22 cellular contexts compared by ENCODE assay signal in genomic region chr20:34190262-34190661, GRCh38. TPM values are rescaled to one million over a fixed set of nuclear protein-coding genes. Genes with fewer than 3 reads are reported as not detected.
"Had no signal": no experiment of that assay in that cellular context is flagged by ENCODE, and none has a peak within 500 bp of the region (broad histone marks: within the 10 kb centered on the region; RNA-seq: fewer than 3 reads in every experiment).

No MANE protein-coding gene starts in this region.

- H3K4me1 Mint-ChIP-seq: stimulated activated memory B cell treated with anti-CD40 and anti-IgM and Interleukin-4, amounts not matched to agents 10 μg/mL and 1 μg/mL and 100 μg/mL, for 72 hours had no signal

- H3K27ac Mint-ChIP-seq: activated naive CD4-positive, alpha-beta T cell treated with anti-CD3 and anti-CD28 coated beads, Interleukin-2, amount 10 ng/mL, durations not matched to agents 7 days and 5 days; dendritic cell treated with granulocyte-macrophage colony-stimulating factor and Interleukin-4, amounts not matched to agents 40 ng/mL and 50 ng/mL, for 4 days; endodermal cell; naive B cell; stimulated activated memory B cell treated with anti-CD40 and anti-IgM and Interleukin-4, amounts not matched to agents 10 μg/mL and 1 μg/mL and 100 μg/mL, for 72 hours; T-cell had no signal

- H3K4me1 ChIP-seq: breast epithelium, left lung, lower lobe of right lung, pancreas had no signal

- H3K36me3 ChIP-seq: breast epithelium, esophagus muscularis mucosa, left lung, lower lobe of right lung, pancreas, sigmoid colon, stomach, thyroid gland had no signal

- H3K27me3 ChIP-seq: breast epithelium, left lung, pancreas, stomach, thyroid gland had no signal

- H3K9me3 ChIP-seq: breast epithelium, esophagus muscularis mucosa, left lung, lower lobe of right lung, pancreas, psoas muscle, sigmoid colon, stomach, thyroid gland had no signal

- H3K27ac ChIP-seq: breast epithelium, esophagus muscularis mucosa, left lung, lower lobe of right lung, pancreas, psoas muscle, sigmoid colon, stomach, thyroid gland had no signal

- H3K9me3 Mint-ChIP-seq: activated naive CD4-positive, alpha-beta T cell treated with anti-CD3 and anti-CD28 coated beads, Interleukin-2, amount 10 ng/mL, durations not matched to agents 7 days and 5 days; dendritic cell treated with granulocyte-macrophage colony-stimulating factor and Interleukin-4, amounts not matched to agents 40 ng/mL and 50 ng/mL, for 4 days; endodermal cell; naive B cell; stimulated activated memory B cell treated with anti-CD40 and anti-IgM and Interleukin-4, amounts not matched to agents 10 μg/mL and 1 μg/mL and 100 μg/mL, for 72 hours; T-cell had no signal

- H3K36me3 Mint-ChIP-seq: activated naive CD4-positive, alpha-beta T cell treated with anti-CD3 and anti-CD28 coated beads, Interleukin-2, amount 10 ng/mL, durations not matched to agents 7 days and 5 days; naive B cell; stimulated activated memory B cell treated with anti-CD40 and anti-IgM and Interleukin-4, amounts not matched to agents 10 μg/mL and 1 μg/mL and 100 μg/mL, for 72 hours; T-cell had no signal

- H3K4me3 Mint-ChIP-seq: activated naive CD4-positive, alpha-beta T cell treated with anti-CD3 and anti-CD28 coated beads, Interleukin-2, amount 10 ng/mL, durations not matched to agents 7 days and 5 days; dendritic cell treated with granulocyte-macrophage colony-stimulating factor and Interleukin-4, amounts not matched to agents 40 ng/mL and 50 ng/mL, for 4 days; endodermal cell; naive B cell; stimulated activated memory B cell treated with anti-CD40 and anti-IgM and Interleukin-4, amounts not matched to agents 10 μg/mL and 1 μg/mL and 100 μg/mL, for 72 hours; T-cell had no signal

- DNase-seq: activated CD4-positive, CD25-positive, alpha-beta regulatory T cell; activated gamma-delta T cell; central memory CD4-positive, alpha-beta T cell had no signal

- H3K4me3 ChIP-seq: breast epithelium, esophagus muscularis mucosa, left lung, lower lobe of right lung, pancreas, psoas muscle, sigmoid colon, stomach, thyroid gland had no signal

RNA-seq across cellular contexts. Expression of gene ASIP, which starts 51.0 kb away (rescaled TPM):
- total RNA-seq: endodermal cell; esophagus muscularis mucosa; frontal cortex; lower lobe of right lung; pancreas; psoas muscle; stomach; T-cell; T-helper 2 cell treated with Interferon-gamma antibody and Interleukin-4, amounts not matched to agents 100 ng/mL and 5 ng/mL, for 36 hours; thyroid gland; urinary bladder had no signal
- polyA plus RNA-seq: neural cell, pancreas had no signal
